ENCODE assay signal across 2 cellular contexts in the genomic region with DNA sequence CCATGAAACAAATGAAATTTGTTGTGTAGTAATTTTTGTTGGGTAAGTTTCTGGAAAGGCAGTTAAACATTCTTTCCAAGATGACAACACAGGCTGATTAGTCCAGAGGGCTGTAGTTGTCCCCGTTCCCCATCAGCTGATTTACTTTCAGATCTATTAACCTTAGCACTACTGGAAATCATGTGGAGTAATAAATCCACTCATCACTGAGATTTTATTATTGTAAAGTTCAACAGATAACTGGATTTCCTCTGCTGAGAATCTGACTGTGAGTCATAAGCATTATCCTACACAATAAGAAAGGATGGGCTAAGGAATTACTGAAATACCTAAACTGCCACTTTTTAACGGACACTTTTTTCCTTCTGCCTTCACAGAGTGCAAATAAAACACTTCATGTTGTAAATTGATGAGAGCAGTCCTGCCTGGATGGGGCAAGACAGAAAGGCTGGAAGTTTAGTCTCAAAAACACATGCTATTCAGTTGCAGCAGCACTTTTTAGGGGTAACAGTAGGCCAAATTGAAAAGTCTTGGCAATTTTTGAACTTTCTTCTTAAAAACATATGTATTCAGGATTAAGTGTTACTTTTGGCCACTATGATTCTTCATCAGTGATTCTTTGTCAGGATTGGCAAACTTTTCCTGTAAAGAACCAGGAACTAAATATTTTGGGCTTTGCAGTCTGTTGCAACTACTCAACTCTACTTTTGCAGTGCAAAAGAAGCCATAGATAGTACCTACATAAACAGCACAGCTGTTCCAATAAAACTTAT.
TF ChIP-seq lines count a peak whose summit lies in the region.

No MANE protein-coding gene starts in this region.

TF ChIP-seq in HEK293, 187 proteins besides CTCF, POLR2A, EP300 and RAD21:
- TF ChIP-seq, protein P1, sequence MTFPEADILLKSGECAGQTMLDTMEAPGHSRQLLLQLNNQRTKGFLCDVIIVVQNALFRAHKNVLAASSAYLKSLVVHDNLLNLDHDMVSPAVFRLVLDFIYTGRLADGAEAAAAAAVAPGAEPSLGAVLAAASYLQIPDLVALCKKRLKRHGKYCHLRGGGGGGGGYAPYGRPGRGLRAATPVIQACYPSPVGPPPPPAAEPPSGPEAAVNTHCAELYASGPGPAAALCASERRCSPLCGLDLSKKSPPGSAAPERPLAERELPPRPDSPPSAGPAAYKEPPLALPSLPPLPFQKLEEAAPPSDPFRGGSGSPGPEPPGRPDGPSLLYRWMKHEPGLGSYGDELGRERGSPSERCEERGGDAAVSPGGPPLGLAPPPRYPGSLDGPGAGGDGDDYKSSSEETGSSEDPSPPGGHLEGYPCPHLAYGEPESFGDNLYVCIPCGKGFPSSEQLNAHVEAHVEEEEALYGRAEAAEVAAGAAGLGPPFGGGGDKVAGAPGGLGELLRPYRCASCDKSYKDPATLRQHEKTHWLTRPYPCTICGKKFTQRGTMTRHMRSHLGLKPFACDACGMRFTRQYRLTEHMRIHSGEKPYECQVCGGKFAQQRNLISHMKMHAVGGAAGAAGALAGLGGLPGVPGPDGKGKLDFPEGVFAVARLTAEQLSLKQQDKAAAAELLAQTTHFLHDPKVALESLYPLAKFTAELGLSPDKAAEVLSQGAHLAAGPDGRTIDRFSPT (tag by site-specific recombination; IDR thresholded peaks at IDR 0.05) = peak; percentile 18; the same call in 1 of the 2 replicates
- TF ChIP-seq ZNF140 (tag by site-specific recombination; IDR thresholded peaks at IDR 0.05) = no peak
- TF ChIP-seq FEZF1 (tag by site-specific recombination; IDR thresholded peaks at IDR 0.05) = 0 out of 2 replicates have a peak, but pooled peaks have one; percentile 27
- 0 out of 2 replicates have a peak, but pooled peaks have one; percentile 31 for TF ChIP-seq ZNF366 (tag by site-specific recombination; conservative IDR thresholded peaks at IDR 0.05)
- TF ChIP-seq, protein P2, sequence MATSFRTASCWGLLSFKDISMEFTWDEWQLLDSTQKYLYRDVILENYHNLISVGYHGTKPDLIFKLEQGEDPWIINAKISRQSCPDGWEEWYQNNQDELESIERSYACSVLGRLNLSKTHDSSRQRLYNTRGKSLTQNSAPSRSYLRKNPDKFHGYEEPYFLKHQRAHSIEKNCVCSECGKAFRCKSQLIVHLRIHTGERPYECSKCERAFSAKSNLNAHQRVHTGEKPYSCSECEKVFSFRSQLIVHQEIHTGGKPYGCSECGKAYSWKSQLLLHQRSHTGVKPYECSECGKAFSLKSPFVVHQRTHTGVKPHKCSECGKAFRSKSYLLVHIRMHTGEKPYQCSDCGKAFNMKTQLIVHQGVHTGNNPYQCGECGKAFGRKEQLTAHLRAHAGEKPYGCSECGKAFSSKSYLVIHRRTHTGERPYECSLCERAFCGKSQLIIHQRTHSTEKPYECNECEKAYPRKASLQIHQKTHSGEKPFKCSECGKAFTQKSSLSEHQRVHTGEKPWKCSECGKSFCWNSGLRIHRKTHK (tag by site-specific recombination; IDR thresholded peaks at IDR 0.05) = no peak
- peak; percentile 54; the same call in 1 of the 2 replicates for TF ChIP-seq GFI1B (tag by site-specific recombination; IDR thresholded peaks at IDR 0.05)
- peak; percentile 45; the same call in 1 of the 2 replicates for TF ChIP-seq OSR2 (tag by site-specific recombination; IDR thresholded peaks at IDR 0.05)
- TF ChIP-seq, protein P3, sequence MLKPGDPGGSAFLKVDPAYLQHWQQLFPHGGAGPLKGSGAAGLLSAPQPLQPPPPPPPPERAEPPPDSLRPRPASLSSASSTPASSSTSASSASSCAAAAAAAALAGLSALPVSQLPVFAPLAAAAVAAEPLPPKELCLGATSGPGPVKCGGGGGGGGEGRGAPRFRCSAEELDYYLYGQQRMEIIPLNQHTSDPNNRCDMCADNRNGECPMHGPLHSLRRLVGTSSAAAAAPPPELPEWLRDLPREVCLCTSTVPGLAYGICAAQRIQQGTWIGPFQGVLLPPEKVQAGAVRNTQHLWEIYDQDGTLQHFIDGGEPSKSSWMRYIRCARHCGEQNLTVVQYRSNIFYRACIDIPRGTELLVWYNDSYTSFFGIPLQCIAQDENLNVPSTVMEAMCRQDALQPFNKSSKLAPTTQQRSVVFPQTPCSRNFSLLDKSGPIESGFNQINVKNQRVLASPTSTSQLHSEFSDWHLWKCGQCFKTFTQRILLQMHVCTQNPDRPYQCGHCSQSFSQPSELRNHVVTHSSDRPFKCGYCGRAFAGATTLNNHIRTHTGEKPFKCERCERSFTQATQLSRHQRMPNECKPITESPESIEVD (tag by site-specific recombination; IDR thresholded peaks at IDR 0.05) = peak; percentile 92
- TF ChIP-seq, protein P4, sequence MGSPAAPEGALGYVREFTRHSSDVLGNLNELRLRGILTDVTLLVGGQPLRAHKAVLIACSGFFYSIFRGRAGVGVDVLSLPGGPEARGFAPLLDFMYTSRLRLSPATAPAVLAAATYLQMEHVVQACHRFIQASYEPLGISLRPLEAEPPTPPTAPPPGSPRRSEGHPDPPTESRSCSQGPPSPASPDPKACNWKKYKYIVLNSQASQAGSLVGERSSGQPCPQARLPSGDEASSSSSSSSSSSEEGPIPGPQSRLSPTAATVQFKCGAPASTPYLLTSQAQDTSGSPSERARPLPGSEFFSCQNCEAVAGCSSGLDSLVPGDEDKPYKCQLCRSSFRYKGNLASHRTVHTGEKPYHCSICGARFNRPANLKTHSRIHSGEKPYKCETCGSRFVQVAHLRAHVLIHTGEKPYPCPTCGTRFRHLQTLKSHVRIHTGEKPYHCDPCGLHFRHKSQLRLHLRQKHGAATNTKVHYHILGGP (tag by site-specific recombination; IDR thresholded peaks at IDR 0.05) = 0 out of 2 replicates have a peak, but pooled peaks have one; percentile 16

TF ChIP-seq in GM12878, 131 proteins besides CTCF, POLR2A, EP300 and RAD21:
- no peak for TF ChIP-seq FOXK2 (IDR thresholded peaks at IDR 0.05)
- TF ChIP-seq CHD4 (IDR thresholded peaks at IDR 0.05) = no peak
- TF ChIP-seq, protein P5, sequence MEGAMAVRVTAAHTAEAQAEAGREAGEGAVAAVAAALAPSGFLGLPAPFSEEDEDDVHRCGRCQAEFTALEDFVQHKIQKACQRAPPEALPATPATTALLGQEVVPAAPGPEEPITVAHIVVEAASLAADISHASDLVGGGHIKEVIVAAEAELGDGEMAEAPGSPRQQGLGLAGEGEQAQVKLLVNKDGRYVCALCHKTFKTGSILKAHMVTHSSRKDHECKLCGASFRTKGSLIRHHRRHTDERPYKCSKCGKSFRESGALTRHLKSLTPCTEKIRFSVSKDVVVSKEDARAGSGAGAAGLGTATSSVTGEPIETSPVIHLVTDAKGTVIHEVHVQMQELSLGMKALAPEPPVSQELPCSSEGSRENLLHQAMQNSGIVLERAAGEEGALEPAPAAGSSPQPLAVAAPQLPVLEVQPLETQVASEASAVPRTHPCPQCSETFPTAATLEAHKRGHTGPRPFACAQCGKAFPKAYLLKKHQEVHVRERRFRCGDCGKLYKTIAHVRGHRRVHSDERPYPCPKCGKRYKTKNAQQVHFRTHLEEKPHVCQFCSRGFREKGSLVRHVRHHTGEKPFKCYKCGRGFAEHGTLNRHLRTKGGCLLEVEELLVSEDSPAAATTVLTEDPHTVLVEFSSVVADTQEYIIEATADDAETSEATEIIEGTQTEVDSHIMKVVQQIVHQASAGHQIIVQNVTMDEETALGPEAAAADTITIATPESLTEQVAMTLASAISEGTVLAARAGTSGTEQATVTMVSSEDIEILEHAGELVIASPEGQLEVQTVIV (IDR thresholded peaks at IDR 0.05; ENCODE audit: borderline replicate concordance, partially characterized antibody) = no peak
- TF ChIP-seq, protein P6, sequence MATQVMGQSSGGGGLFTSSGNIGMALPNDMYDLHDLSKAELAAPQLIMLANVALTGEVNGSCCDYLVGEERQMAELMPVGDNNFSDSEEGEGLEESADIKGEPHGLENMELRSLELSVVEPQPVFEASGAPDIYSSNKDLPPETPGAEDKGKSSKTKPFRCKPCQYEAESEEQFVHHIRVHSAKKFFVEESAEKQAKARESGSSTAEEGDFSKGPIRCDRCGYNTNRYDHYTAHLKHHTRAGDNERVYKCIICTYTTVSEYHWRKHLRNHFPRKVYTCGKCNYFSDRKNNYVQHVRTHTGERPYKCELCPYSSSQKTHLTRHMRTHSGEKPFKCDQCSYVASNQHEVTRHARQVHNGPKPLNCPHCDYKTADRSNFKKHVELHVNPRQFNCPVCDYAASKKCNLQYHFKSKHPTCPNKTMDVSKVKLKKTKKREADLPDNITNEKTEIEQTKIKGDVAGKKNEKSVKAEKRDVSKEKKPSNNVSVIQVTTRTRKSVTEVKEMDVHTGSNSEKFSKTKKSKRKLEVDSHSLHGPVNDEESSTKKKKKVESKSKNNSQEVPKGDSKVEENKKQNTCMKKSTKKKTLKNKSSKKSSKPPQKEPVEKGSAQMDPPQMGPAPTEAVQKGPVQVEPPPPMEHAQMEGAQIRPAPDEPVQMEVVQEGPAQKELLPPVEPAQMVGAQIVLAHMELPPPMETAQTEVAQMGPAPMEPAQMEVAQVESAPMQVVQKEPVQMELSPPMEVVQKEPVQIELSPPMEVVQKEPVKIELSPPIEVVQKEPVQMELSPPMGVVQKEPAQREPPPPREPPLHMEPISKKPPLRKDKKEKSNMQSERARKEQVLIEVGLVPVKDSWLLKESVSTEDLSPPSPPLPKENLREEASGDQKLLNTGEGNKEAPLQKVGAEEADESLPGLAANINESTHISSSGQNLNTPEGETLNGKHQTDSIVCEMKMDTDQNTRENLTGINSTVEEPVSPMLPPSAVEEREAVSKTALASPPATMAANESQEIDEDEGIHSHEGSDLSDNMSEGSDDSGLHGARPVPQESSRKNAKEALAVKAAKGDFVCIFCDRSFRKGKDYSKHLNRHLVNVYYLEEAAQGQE (IDR thresholded peaks at IDR 0.05; ENCODE audit: low read depth, low read length) = no peak
- no peak for TF ChIP-seq CEBPB (IDR thresholded peaks at IDR 0.05; ENCODE audit: borderline replicate concordance in 1 of 2, low read depth in 2 of 2, low read length in 2 of 2)
- no peak for TF ChIP-seq MEF2A (IDR thresholded peaks at IDR 0.05; ENCODE audit: insufficient read depth, low read depth, low read length)
- no peak for TF ChIP-seq BHLHE40 (IDR thresholded peaks at IDR 0.05; ENCODE audit: borderline replicate concordance in 1 of 2, low read depth in 2 of 2, low read length in 1 of 2)
- TF ChIP-seq CBFB (IDR thresholded peaks at IDR 0.05; ENCODE audit: low read depth) = no peak
- TF ChIP-seq JUNB (IDR thresholded peaks at IDR 0.05) = no peak
- no peak for TF ChIP-seq MEF2B (IDR thresholded peaks at IDR 0.05; ENCODE audit: partially characterized antibody, poor library complexity, severe bottlenecking)
- TF ChIP-seq NR2F1 (conservative IDR thresholded peaks at IDR 0.05) = no peak
- TF ChIP-seq RELA (IDR thresholded peaks at IDR 0.05; ENCODE audit: borderline replicate concordance, partially characterized antibody) = no peak
- TF ChIP-seq, protein P7, sequence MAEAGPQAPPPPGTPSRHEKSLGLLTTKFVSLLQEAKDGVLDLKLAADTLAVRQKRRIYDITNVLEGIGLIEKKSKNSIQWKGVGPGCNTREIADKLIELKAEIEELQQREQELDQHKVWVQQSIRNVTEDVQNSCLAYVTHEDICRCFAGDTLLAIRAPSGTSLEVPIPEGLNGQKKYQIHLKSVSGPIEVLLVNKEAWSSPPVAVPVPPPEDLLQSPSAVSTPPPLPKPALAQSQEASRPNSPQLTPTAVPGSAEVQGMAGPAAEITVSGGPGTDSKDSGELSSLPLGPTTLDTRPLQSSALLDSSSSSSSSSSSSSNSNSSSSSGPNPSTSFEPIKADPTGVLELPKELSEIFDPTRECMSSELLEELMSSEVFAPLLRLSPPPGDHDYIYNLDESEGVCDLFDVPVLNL (IDR thresholded peaks at IDR 0.05; ENCODE audit: low read depth, low read length) = no peak
- TF ChIP-seq, protein P8, sequence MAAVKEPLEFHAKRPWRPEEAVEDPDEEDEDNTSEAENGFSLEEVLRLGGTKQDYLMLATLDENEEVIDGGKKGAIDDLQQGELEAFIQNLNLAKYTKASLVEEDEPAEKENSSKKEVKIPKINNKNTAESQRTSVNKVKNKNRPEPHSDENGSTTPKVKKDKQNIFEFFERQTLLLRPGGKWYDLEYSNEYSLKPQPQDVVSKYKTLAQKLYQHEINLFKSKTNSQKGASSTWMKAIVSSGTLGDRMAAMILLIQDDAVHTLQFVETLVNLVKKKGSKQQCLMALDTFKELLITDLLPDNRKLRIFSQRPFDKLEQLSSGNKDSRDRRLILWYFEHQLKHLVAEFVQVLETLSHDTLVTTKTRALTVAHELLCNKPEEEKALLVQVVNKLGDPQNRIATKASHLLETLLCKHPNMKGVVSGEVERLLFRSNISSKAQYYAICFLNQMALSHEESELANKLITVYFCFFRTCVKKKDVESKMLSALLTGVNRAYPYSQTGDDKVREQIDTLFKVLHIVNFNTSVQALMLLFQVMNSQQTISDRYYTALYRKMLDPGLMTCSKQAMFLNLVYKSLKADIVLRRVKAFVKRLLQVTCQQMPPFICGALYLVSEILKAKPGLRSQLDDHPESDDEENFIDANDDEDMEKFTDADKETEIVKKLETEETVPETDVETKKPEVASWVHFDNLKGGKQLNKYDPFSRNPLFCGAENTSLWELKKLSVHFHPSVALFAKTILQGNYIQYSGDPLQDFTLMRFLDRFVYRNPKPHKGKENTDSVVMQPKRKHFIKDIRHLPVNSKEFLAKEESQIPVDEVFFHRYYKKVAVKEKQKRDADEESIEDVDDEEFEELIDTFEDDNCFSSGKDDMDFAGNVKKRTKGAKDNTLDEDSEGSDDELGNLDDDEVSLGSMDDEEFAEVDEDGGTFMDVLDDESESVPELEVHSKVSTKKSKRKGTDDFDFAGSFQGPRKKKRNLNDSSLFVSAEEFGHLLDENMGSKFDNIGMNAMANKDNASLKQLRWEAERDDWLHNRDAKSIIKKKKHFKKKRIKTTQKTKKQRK (IDR thresholded peaks at IDR 0.05; ENCODE audit: low read depth, low read length) = no peak
- TF ChIP-seq MTA2 (IDR thresholded peaks at IDR 0.05; ENCODE audit: low read depth) = no peak
- TF ChIP-seq SIX5 (IDR thresholded peaks at IDR 0.05; ENCODE audit: low read depth, low read length, severe bottlenecking) = no peak
- TF ChIP-seq SPI1 (IDR thresholded peaks at IDR 0.05; ENCODE audit: borderline replicate concordance, insufficient read depth, low read depth, low read length) = no peak
- TF ChIP-seq SREBF2 (IDR thresholded peaks at IDR 0.05; ENCODE audit: low read length) = no peak
